ENCODE assay signal across 12 cellular contexts in genomic region chr4:113300384-113301011, GRCh38.
DNase-seq lines count a peak whose midpoint lies in the region; ATAC-seq, FAIRE-seq and TF ChIP-seq lines count a peak whose summit lies in the region.
"Had no signal": no experiment of that assay in that cellular context is flagged by ENCODE, and none has a peak within 500 bp of the region (broad histone marks: within the 10 kb centered on the region; RNA-seq: fewer than 3 reads in every experiment).

No MANE protein-coding gene starts in this region.

- no peaks in the 10 kb centered on the region for H3K4me1 ChIP-seq in endothelial cell of umbilical vein (ENCODE audit: control insufficient read depth, extremely low read depth, insufficient read depth, low read length)

- no peaks in the 10 kb centered on the region for H3K79me2 ChIP-seq in endothelial cell of umbilical vein (ENCODE audit: control insufficient read depth, insufficient read depth, low read length)

- CTCF ChIA-PET in endothelial cell of umbilical vein (lab: Charles Lee) = interaction anchor here (1.1 kb wide), 1 partner anchor 12 kb away, joined by 4 read pairs; no protein-coding TSS in a partner anchor
- CTCF ChIA-PET in activated naive CD4-positive, alpha-beta T cell treated with anti-CD3 and anti-CD28 coated beads, Interleukin-2, amount 10 ng/mL, durations not matched to agents 7 days and 5 days (lab: Charles Lee) = no interaction called here

- no peak overlapping the region for H3K27ac Mint-ChIP-seq in T-helper 17 cell
- H3K27ac Mint-ChIP-seq in immature natural killer cell = no peak overlapping the region
- no peak overlapping the region for H3K27ac Mint-ChIP-seq in activated naive CD4-positive, alpha-beta T cell treated with anti-CD3 and anti-CD28 coated beads, Interleukin-2, amount 10 ng/mL, durations not matched to agents 7 days and 5 days
- H3K27ac Mint-ChIP-seq: activated CD4-positive, alpha-beta T cell treated with anti-CD3 and anti-CD28 coated beads, Interleukin-2, amount 10 ng/mL, durations not matched to agents 7 days and 5 days had no signal

- POLR2A ChIA-PET in endothelial cell of umbilical vein (lab: Charles Lee) = no interaction called here

- DNase-seq in ACHN (peak; percentile 68), endothelial cell of umbilical vein (ENCODE audit: low read depth, low spot score) (peak; percentile 13), mucosa of gallbladder (ENCODE audit: low spot score) (peak; percentile 40), T-helper 17 cell (no peak), immature natural killer cell (no peak), CD1c-positive myeloid dendritic cell (ENCODE audit: extremely low spot score) (no peak)
- DNase-seq in activated naive CD4-positive, alpha-beta T cell treated with anti-CD3 and anti-CD28 coated beads, Interleukin-2, amount 10 ng/mL, durations not matched to agents 7 days and 5 days = no peak
- DNase-seq: activated CD4-positive, alpha-beta T cell treated with anti-CD3 and anti-CD28 coated beads, Interleukin-2, amount 10 ng/mL, durations not matched to agents 7 days and 5 days; DMS79; NCI-H748 treated with DMSO at 0.1 percent for 48 hours had no signal

- H3K9me3 ChIP-seq in endothelial cell of umbilical vein (replicated peaks; ENCODE audit: control insufficient read depth, insufficient read depth, low read length) (no peaks in the 10 kb centered on the region), T-helper 17 cell (ENCODE audit: control insufficient read depth, low read length, poor library complexity, severe bottlenecking) (no peaks in the 10 kb centered on the region)
- H3K9me3 ChIP-seq: thoracic aorta had no signal

- no peak overlapping the region for H3K27ac ChIP-seq in endothelial cell of umbilical vein (ENCODE audit: insufficient read depth, low read depth, low read length)
- H3K27ac ChIP-seq: thoracic aorta had no signal

- intact Hi-C loops in endothelial cell of umbilical vein (cut with micrococcal nuclease) = no loop called here

- peaks cover 2% of the 10 kb centered on the region for H3K9me1 ChIP-seq in endothelial cell of umbilical vein (replicated peaks; ENCODE audit: control insufficient read depth, extremely low read depth, insufficient read depth, low read length)

- H3K36me3 Mint-ChIP-seq in T-helper 17 cell (ENCODE audit: low read depth) = no peaks in the 10 kb centered on the region
- H3K36me3 Mint-ChIP-seq in immature natural killer cell = no peaks in the 10 kb centered on the region
- no peaks in the 10 kb centered on the region for H3K36me3 Mint-ChIP-seq in activated naive CD4-positive, alpha-beta T cell treated with anti-CD3 and anti-CD28 coated beads, Interleukin-2, amount 10 ng/mL, durations not matched to agents 7 days and 5 days

- H3K9ac ChIP-seq in endothelial cell of umbilical vein (replicated peaks; ENCODE audit: extremely low read depth, insufficient read depth, low read length) = no peak overlapping the region

- no TSS peak for BruUV-seq in endothelial cell of umbilical vein (replicated peaks; lab: Mats Ljungman, UMichigan)

- H3K9me3 Mint-ChIP-seq in immature natural killer cell = no peaks in the 10 kb centered on the region
- H3K9me3 Mint-ChIP-seq in activated naive CD4-positive, alpha-beta T cell treated with anti-CD3 and anti-CD28 coated beads, Interleukin-2, amount 10 ng/mL, durations not matched to agents 7 days and 5 days = no peaks in the 10 kb centered on the region
- H3K9me3 Mint-ChIP-seq: activated CD4-positive, alpha-beta T cell treated with anti-CD3 and anti-CD28 coated beads, Interleukin-2, amount 10 ng/mL, durations not matched to agents 7 days and 5 days had no signal

- no peak for FAIRE-seq in endothelial cell of umbilical vein (lab: Jason Lieb, UNC)

- no peaks in the 10 kb centered on the region for H3K4me1 Mint-ChIP-seq in T-helper 17 cell
- no peaks in the 10 kb centered on the region for H3K4me1 Mint-ChIP-seq in immature natural killer cell
- no peaks in the 10 kb centered on the region for H3K4me1 Mint-ChIP-seq in activated naive CD4-positive, alpha-beta T cell treated with anti-CD3 and anti-CD28 coated beads, Interleukin-2, amount 10 ng/mL, durations not matched to agents 7 days and 5 days
- H3K4me1 Mint-ChIP-seq: activated CD4-positive, alpha-beta T cell treated with anti-CD3 and anti-CD28 coated beads, Interleukin-2, amount 10 ng/mL, durations not matched to agents 7 days and 5 days had no signal

- ATAC-seq in HG03280 (IDR thresholded peaks at IDR 0.05; ENCODE audit: unreplicated experiment) (peak; percentile 47), T-helper 17 cell (no peak)

- H3K4me3 ChIP-seq in endothelial cell of umbilical vein (replicated peaks in 1 of 3; ENCODE audit: insufficient read depth in 1 of 3, low read depth in 1 of 3, low read length in 3 of 3) = no peak overlapping the region
- H3K4me3 ChIP-seq: thoracic aorta had no signal

- H3K4me3 Mint-ChIP-seq in T-helper 17 cell (no peak overlapping the region), immature natural killer cell (no peak overlapping the region)
- no peak overlapping the region for H3K4me3 Mint-ChIP-seq in activated naive CD4-positive, alpha-beta T cell treated with anti-CD3 and anti-CD28 coated beads, Interleukin-2, amount 10 ng/mL, durations not matched to agents 7 days and 5 days
- H3K4me3 Mint-ChIP-seq: activated CD4-positive, alpha-beta T cell treated with anti-CD3 and anti-CD28 coated beads, Interleukin-2, amount 10 ng/mL, durations not matched to agents 7 days and 5 days had no signal

- H4K20me1 ChIP-seq in endothelial cell of umbilical vein (replicated peaks; ENCODE audit: control insufficient read depth, extremely low read depth, insufficient read depth, low read length) = no peaks in the 10 kb centered on the region

- in situ Hi-C loops in ACHN (cut with HindIII; ENCODE audit: low pct_ligation_motif_present, low pct_unique_long_range_greater_than_20kb, low sequenced_read_pairs) = no loop called here

- H3K36me3 ChIP-seq in endothelial cell of umbilical vein (ENCODE audit: control insufficient read depth in 2 of 2, extremely low read depth in 1 of 2, insufficient read depth in 2 of 2, low read length in 2 of 2) = no peaks in the 10 kb centered on the region
- H3K36me3 ChIP-seq: thoracic aorta had no signal

- no peak for TF ChIP-seq POLR2A in endothelial cell of umbilical vein (IDR thresholded peaks at IDR 0.05; ENCODE audit: low read depth, low read length)

- no peaks in the 10 kb centered on the region for H3K27me3 ChIP-seq in endothelial cell of umbilical vein (ENCODE audit: control insufficient read depth in 2 of 2, insufficient read depth in 2 of 2, low read length in 2 of 2)

- peaks cover 13% of the 10 kb centered on the region for H3K27me3 Mint-ChIP-seq in T-helper 17 cell
- H3K27me3 Mint-ChIP-seq in immature natural killer cell (ENCODE audit: low read depth in 3 of 3) = no peaks in the 10 kb centered on the region
- peaks cover 3% of the 10 kb centered on the region for H3K27me3 Mint-ChIP-seq in activated naive CD4-positive, alpha-beta T cell treated with anti-CD3 and anti-CD28 coated beads, Interleukin-2, amount 10 ng/mL, durations not matched to agents 7 days and 5 days

- TF ChIP-seq CTCF in endothelial cell of umbilical vein (IDR thresholded peaks at IDR 0.05; ENCODE audit: extremely low read depth in 1 of 2, insufficient read depth in 1 of 2, low read depth in 1 of 2, low read length in 2 of 2) = no peak

- H2AFZ ChIP-seq in endothelial cell of umbilical vein (ENCODE audit: low read depth, low read length) = no peak overlapping the region

- H3K4me2 ChIP-seq in endothelial cell of umbilical vein (ENCODE audit: insufficient read depth, low read length) = no peak overlapping the region

- dilution Hi-C loops in endothelial cell of umbilical vein (cut with MboI; ENCODE audit: extremely low pct_ligation_motif_present, low sequenced_read_pairs) = no loop called here

TF ChIP-seq in endothelial cell of umbilical vein, 7 proteins besides CTCF, POLR2A, EP300 and RAD21:
- TF ChIP-seq, protein P1, sequence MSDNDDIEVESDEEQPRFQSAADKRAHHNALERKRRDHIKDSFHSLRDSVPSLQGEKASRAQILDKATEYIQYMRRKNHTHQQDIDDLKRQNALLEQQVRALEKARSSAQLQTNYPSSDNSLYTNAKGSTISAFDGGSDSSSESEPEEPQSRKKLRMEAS (IDR thresholded peaks at IDR 0.05; ENCODE audit: insufficient read depth, insufficient read length) = no peak
- TF ChIP-seq MYC (IDR thresholded peaks at IDR 0.05; ENCODE audit: low read depth, low read length) = no peak
- TF ChIP-seq JUN (IDR thresholded peaks at IDR 0.05; ENCODE audit: borderline replicate concordance, insufficient read depth, insufficient read length, low read depth) = peak; percentile 4
TF ChIP-seq in endothelial cell of umbilical vein: peak in this region for 1.

Comparison
In these comparisons a context has a peak if more than half of its experiments do, and no peak if none do; other contexts are left out.
1. DNase-seq: peak in ACHN (single experiment), endothelial cell of umbilical vein (single experiment) and mucosa of gallbladder (single experiment); none in T-helper 17 cell (0 of 3), immature natural killer cell (0 of 3), activated naive CD4-positive, alpha-beta T cell treated with anti-CD3 and anti-CD28 coated beads, Interleukin-2, amount 10 ng/mL, durations not matched to agents 7 days and 5 days (single experiment) and CD1c-positive myeloid dendritic cell (single experiment).